In genomic region chr9:130984476-130984875, GRCh38 we compare ENCODE assay signal across 1 cellular context.
TF ChIP-seq lines count a peak whose summit lies in the region.

No MANE protein-coding gene starts in this region.

TF ChIP-seq in H1, 55 proteins besides CTCF, POLR2A, EP300 and RAD21 (continued from another document):
- TF ChIP-seq SP4 (IDR thresholded peaks at IDR 0.05; ENCODE audit: low read length) (no peak), SP2 (IDR thresholded peaks at IDR 0.05; ENCODE audit: low read length) (no peak), NRF1 (IDR thresholded peaks at IDR 0.05; ENCODE audit: low read depth, low read length) (no peak), SIRT6 (IDR thresholded peaks at IDR 0.05; ENCODE audit: low read length) (no peak), GTF2F1 (IDR thresholded peaks at IDR 0.05; ENCODE audit: borderline replicate concordance, low read depth, low read length) (no peak), RFX5 (IDR thresholded peaks at IDR 0.05; ENCODE audit: borderline replicate concordance, low read depth, low read length) (no peak), ZNF274 (IDR thresholded peaks at IDR 0.05; ENCODE audit: borderline replicate concordance, extremely low read depth, low read length) (no peak), POLR2AphosphoS5 (IDR thresholded peaks at IDR 0.05; ENCODE audit: low read depth, low read length) (no peak), SRF (IDR thresholded peaks at IDR 0.05; ENCODE audit: low read depth, low read length) (no peak), HDAC6 (IDR thresholded peaks at IDR 0.05; ENCODE audit: low read depth, low read length) (no peak)
